ENCODE assay signal across 8 cellular contexts in genomic region chr6:28355743-28356665, GRCh38. TPM values are rescaled to one million over a fixed set of nuclear protein-coding genes. Genes with fewer than 3 reads are reported as not detected.
DNase-seq lines count a peak whose midpoint lies in the region; ATAC-seq and TF ChIP-seq lines count a peak whose summit lies in the region.

No MANE protein-coding gene starts in this region.

- H3K9me2 ChIP-seq in OCI-LY1 (ENCODE audit: low read depth, low read length): no peaks in the 10 kb centered on the region

- CTCF ChIA-PET in BJ (lab: Yijun Ruan, JAX): interaction anchor here (0.6 to 2.6 kb wide), 35 partner anchors 9 to 460 kb away, joined by 3 to 14 read pairs (median 5); partner anchors contain the start of genes ZKSCAN4, ZKSCAN8, ZSCAN16 and ZSCAN26

- TF ChIP-seq CTCF in BJ (IDR thresholded peaks at IDR 0.05; ENCODE audit: insufficient read depth, low read depth, low read length) (peak; percentile 68), OCI-LY1 (IDR thresholded peaks at IDR 0.05; ENCODE audit: low read length) (peak; percentile 80), epithelial cell of proximal tubule (conservative IDR thresholded peaks at IDR 0.05; ENCODE audit: low read depth, low read length) (peak; percentile 76)

- no peaks in the 10 kb centered on the region for H3K27me3 Mint-ChIP-seq in IgD-negative memory B cell
- H3K27me3 Mint-ChIP-seq in stimulated activated memory B cell treated with anti-CD40 and anti-IgM and Interleukin-4, amounts not matched to agents 10 μg/mL and 1 μg/mL and 100 μg/mL, for 72 hours: no peaks in the 10 kb centered on the region

- no peaks in the 10 kb centered on the region for H3K9me3 Mint-ChIP-seq in IgD-negative memory B cell
- H3K9me3 Mint-ChIP-seq in stimulated activated memory B cell treated with anti-CD40 and anti-IgM and Interleukin-4, amounts not matched to agents 10 μg/mL and 1 μg/mL and 100 μg/mL, for 72 hours: peaks cover 2% of the 10 kb centered on the region

- peaks cover 18% of the 10 kb centered on the region for H3K4me1 ChIP-seq in OCI-LY1 (ENCODE audit: insufficient read depth, low read length, severe bottlenecking)

- no peak overlapping the region for H2AFZ ChIP-seq in OCI-LY1 (ENCODE audit: low read length)

- peaks cover 7% of the 10 kb centered on the region; the same call in 1 of the 2 replicates for H3K79me2 ChIP-seq in OCI-LY1 (ENCODE audit: insufficient read depth, low read length)

- no peaks in the 10 kb centered on the region for H3K27me3 ChIP-seq in BJ (ENCODE audit: control insufficient read depth, insufficient read depth, low read length)
- H3K27me3 ChIP-seq in OCI-LY1 (ENCODE audit: insufficient read depth, low read length): no peaks in the 10 kb centered on the region

- H3K27ac Mint-ChIP-seq in IgD-negative memory B cell: peak overlapping the region in 2 of 3 donors; percentile 59 to 60
- H3K27ac Mint-ChIP-seq in stimulated activated memory B cell treated with anti-CD40 and anti-IgM and Interleukin-4, amounts not matched to agents 10 μg/mL and 1 μg/mL and 100 μg/mL, for 72 hours: peak overlapping the region; percentile 81

- H3K4me3 Mint-ChIP-seq in IgD-negative memory B cell: peak overlapping the region; percentile 76 to 99 (median 94)
- peak overlapping the region; percentile 94 for H3K4me3 Mint-ChIP-seq in stimulated activated memory B cell treated with anti-CD40 and anti-IgM and Interleukin-4, amounts not matched to agents 10 μg/mL and 1 μg/mL and 100 μg/mL, for 72 hours

- H3K36me3 Mint-ChIP-seq in IgD-negative memory B cell: peaks cover 2% of the 10 kb centered on the region
- H3K36me3 Mint-ChIP-seq in stimulated activated memory B cell treated with anti-CD40 and anti-IgM and Interleukin-4, amounts not matched to agents 10 μg/mL and 1 μg/mL and 100 μg/mL, for 72 hours: peaks cover 18% of the 10 kb centered on the region

- peak overlapping the region; percentile 49 for H3K4me3 ChIP-seq in BJ (ENCODE audit: low read depth, low read length)
- peak overlapping the region; percentile 64 for H3K4me3 ChIP-seq in OCI-LY1 (ENCODE audit: low read depth, low read length, poor library complexity, severe bottlenecking)
- peak overlapping the region; percentile 71 for H3K4me3 ChIP-seq in epithelial cell of proximal tubule (ENCODE audit: low read depth, low read length)

- POLR2A ChIA-PET in BJ (lab: Charles Lee): interaction anchor here (0.6 kb wide), 3 partner anchors 11 to 89 kb away, joined by 3 to 5 read pairs (median 4); no protein-coding TSS in a partner anchor

- no peaks in the 10 kb centered on the region for H4K20me1 ChIP-seq in OCI-LY1 (ENCODE audit: insufficient read depth, low read length)

- peak; percentile 74 for ATAC-seq in GM19351 (IDR thresholded peaks at IDR 0.05; ENCODE audit: unreplicated experiment)
- ATAC-seq in stimulated activated memory B cell treated with anti-CD40 and anti-IgM and Interleukin-4, amounts not matched to agents 10 μg/mL and 1 μg/mL and 100 μg/mL, for 72 hours: peak; percentile 81

- H3K36me3 ChIP-seq in BJ (ENCODE audit: control insufficient read depth, insufficient read depth, low read length): peaks cover 1% of the 10 kb centered on the region; the same call in 1 of the 2 replicates
- H3K36me3 ChIP-seq in OCI-LY1 (ENCODE audit: insufficient read depth, low read length): peaks cover 27% of the 10 kb centered on the region

- H3K27ac ChIP-seq in OCI-LY1 (ENCODE audit: low read depth, low read length, poor library complexity, severe bottlenecking): peak overlapping the region; percentile 31

- peaks cover 17 to 18% (median 18%) of the 10 kb centered on the region in 3 donors for H3K4me1 Mint-ChIP-seq in IgD-negative memory B cell
- peaks cover 33% of the 10 kb centered on the region for H3K4me1 Mint-ChIP-seq in stimulated activated memory B cell treated with anti-CD40 and anti-IgM and Interleukin-4, amounts not matched to agents 10 μg/mL and 1 μg/mL and 100 μg/mL, for 72 hours

- peaks cover 8% of the 10 kb centered on the region; the same call in 1 of the 2 replicates for H3K9me3 ChIP-seq in OCI-LY1 (ENCODE audit: low read length)

- H3F3A ChIP-seq in OCI-LY1 (ENCODE audit: insufficient read depth, low read length): no peaks in the 10 kb centered on the region

- peak overlapping the region; percentile 86 for H3K4me2 ChIP-seq in OCI-LY1 (ENCODE audit: low read length)

- DNase-seq in BJ (ENCODE audit: low read depth): peak; percentile 45
- DNase-seq in activated T-cell treated with anti-CD3 and anti-CD28 coated beads for 48 hours (ENCODE audit: low read depth): peak; percentile 29
- DNase-seq in epithelial cell of proximal tubule (ENCODE audit: low read depth): peak; percentile 72
- peak; percentile 60 for DNase-seq in middle frontal gyrus (ENCODE audit: extremely low spot score, low spot score)

- H3K9ac ChIP-seq in OCI-LY1 (ENCODE audit: low read length): peak overlapping the region; percentile 70

RNA-seq across cellular contexts. Expression of gene ZKSCAN3, which starts 6.3 kb away (rescaled TPM):
- polyA plus RNA-seq in BJ (2011; rRNA removed) (2.1 and 2.9 TPM in 2 replicates), IgD-negative memory B cell (1.9 TPM)
- polyA minus RNA-seq in BJ (2011; rRNA and poly(A)+ RNA removed): 1.8 and 1.9 TPM in 2 replicates
- total RNA-seq in epithelial cell of proximal tubule: 1.8 and 3.6 TPM in 2 replicates

RNA-seq across cellular contexts. Expression of gene ZSCAN31, which starts 20.1 kb away (rescaled TPM):
- polyA plus RNA-seq in BJ (2011; rRNA removed) (1.7 and 1.9 TPM in 2 replicates), IgD-negative memory B cell (0.56 TPM)
- polyA minus RNA-seq in BJ (2011; rRNA and poly(A)+ RNA removed): 1.7 and 2.1 TPM in 2 replicates
- 0.52 and 0.94 TPM in 2 replicates for total RNA-seq in epithelial cell of proximal tubule

RNA-seq across cellular contexts. Expression of gene ZSCAN12, which starts 43.5 kb away (rescaled TPM):
- polyA plus RNA-seq in BJ (2011; rRNA removed): 2.2 and 2.9 TPM in 2 replicates
- 2.3 and 2.8 TPM in 2 replicates for polyA minus RNA-seq in BJ (2011; rRNA and poly(A)+ RNA removed)
- polyA plus RNA-seq in IgD-negative memory B cell: 5.4 TPM
- 4.8 and 4.9 TPM in 2 replicates for total RNA-seq in epithelial cell of proximal tubule

Comparison
In these comparisons a context has a peak if more than half of its experiments do, and no peak if none do; other contexts are left out.
1. Peak in every context shown above with its lines: DNase-seq, ATAC-seq, H3K4me3 ChIP-seq and H3K27ac ChIP-seq.